In genomic region chr3:130345487-130346079, GRCh38 we compare ENCODE assay signal across 14 cellular contexts. TPM values are rescaled to one million over a fixed set of nuclear protein-coding genes. Genes with fewer than 3 reads are reported as not detected.
A peak's percentile ranks its signal among the peaks of the same experiment; 100 is the strongest.
DNase-seq lines count a peak whose midpoint lies in the region; ATAC-seq lines count a peak whose summit lies in the region.
"Had no signal": no experiment of that assay in that cellular context is flagged by ENCODE, and none has a peak within 500 bp of the region (broad histone marks: within the 10 kb centered on the region; RNA-seq: fewer than 3 reads in every experiment).

A gene with protein sequence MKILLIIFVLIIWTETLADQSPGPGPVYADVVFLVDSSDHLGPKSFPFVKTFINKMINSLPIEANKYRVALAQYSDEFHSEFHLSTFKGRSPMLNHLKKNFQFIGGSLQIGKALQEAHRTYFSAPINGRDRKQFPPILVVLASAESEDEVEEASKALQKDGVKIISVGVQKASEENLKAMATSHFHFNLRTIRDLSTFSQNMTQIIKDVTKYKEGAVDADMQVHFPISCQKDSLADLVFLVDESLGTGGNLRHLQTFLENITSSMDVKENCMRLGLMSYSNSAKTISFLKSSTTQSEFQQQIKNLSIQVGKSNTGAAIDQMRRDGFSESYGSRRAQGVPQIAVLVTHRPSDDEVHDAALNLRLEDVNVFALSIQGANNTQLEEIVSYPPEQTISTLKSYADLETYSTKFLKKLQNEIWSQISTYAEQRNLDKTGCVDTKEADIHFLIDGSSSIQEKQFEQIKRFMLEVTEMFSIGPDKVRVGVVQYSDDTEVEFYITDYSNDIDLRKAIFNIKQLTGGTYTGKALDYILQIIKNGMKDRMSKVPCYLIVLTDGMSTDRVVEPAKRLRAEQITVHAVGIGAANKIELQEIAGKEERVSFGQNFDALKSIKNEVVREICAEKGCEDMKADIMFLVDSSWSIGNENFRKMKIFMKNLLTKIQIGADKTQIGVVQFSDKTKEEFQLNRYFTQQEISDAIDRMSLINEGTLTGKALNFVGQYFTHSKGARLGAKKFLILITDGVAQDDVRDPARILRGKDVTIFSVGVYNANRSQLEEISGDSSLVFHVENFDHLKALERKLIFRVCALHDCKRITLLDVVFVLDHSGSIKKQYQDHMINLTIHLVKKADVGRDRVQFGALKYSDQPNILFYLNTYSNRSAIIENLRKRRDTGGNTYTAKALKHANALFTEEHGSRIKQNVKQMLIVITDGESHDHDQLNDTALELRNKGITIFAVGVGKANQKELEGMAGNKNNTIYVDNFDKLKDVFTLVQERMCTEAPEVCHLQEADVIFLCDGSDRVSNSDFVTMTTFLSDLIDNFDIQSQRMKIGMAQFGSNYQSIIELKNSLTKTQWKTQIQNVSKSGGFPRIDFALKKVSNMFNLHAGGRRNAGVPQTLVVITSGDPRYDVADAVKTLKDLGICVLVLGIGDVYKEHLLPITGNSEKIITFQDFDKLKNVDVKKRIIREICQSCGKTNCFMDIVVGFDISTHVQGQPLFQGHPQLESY (N-terminal part only) (plus strand): TSS chr3:130345672. CDS start chr3:130373639, 27,967 bp downstream.

- CTCF ChIA-PET in activated CD4-positive, alpha-beta T cell treated with anti-CD3 and anti-CD28 coated beads, Interleukin-2, amount 10 ng/mL, durations not matched to agents 7 days and 5 days (lab: Charles Lee) = no interaction called here

- peaks cover 46% of the 10 kb centered on the region for H3K27me3 Mint-ChIP-seq in activated CD4-positive, alpha-beta T cell treated with anti-CD3 and anti-CD28 coated beads, Interleukin-2, amount 10 ng/mL, durations not matched to agents 7 days and 5 days
- peaks cover 26 to 50% of the 10 kb centered on the region in 2 donors for H3K27me3 Mint-ChIP-seq in stimulated activated naive B cell treated with anti-CD40 and anti-IgM and Interleukin-4, amounts not matched to agents 10 μg/mL and 1 μg/mL and 100 μg/mL, for 72 hours

- H3K9me3 ChIP-seq in iPS-18a (ENCODE audit: control insufficient read depth, low read depth, low read length) = no peaks in the 10 kb centered on the region
- H3K9me3 ChIP-seq: ovary had no signal

- H3K4me1 Mint-ChIP-seq in activated CD4-positive, alpha-beta T cell treated with anti-CD3 and anti-CD28 coated beads, Interleukin-2, amount 10 ng/mL, durations not matched to agents 7 days and 5 days = peaks cover 5% of the 10 kb centered on the region
- no peaks in the 10 kb centered on the region for H3K4me1 Mint-ChIP-seq in stimulated activated naive B cell treated with anti-CD40 and anti-IgM and Interleukin-4, amounts not matched to agents 10 μg/mL and 1 μg/mL and 100 μg/mL, for 72 hours
- H3K4me1 Mint-ChIP-seq: activated naive CD8-positive, alpha-beta T cell treated with anti-CD3 and anti-CD28 coated beads, Interleukin-2, amount 10 ng/mL, durations not matched to agents 7 days and 5 days had no signal

- peak within 1 kb of the TSS; percentile 47 for H3K4me3 ChIP-seq in iPS-18a (ENCODE audit: low read length)
- H3K4me3 ChIP-seq: ovary had no signal

- ATAC-seq in stimulated activated naive B cell treated with anti-CD40 and anti-IgM and Interleukin-4, amounts not matched to agents 10 μg/mL and 1 μg/mL and 100 μg/mL, for 72 hours (replicated peaks) = no peak
- ATAC-seq: stimulated activated naive CD8-positive, alpha-beta T cell treated with anti-CD3 and anti-CD28 coated beads, Interleukin-15, Interleukin-2, amounts not matched to agents 100 U/mL and 50 U/mL, for 24 hours had no signal

- DNase-seq in NCI-H748 (lab: John Stamatoyannopoulos, UW; ENCODE audit: unreplicated experiment) (peak; percentile 4), NCI-H748 treated with DMSO at 0.1 percent for 48 hours (lab: John Stamatoyannopoulos, UW) (no peak), astrocyte of the hippocampus (ENCODE audit: low read depth, low spot score) (peak; percentile 8), retina (peak; percentile 52), A172 (ENCODE audit: low spot score) (no peak)
- DNase-seq in activated CD4-positive, alpha-beta T cell treated with anti-CD3 and anti-CD28 coated beads, Interleukin-2, amount 10 ng/mL, durations not matched to agents 7 days and 5 days = no peak
- DNase-seq in stimulated activated naive B cell treated with anti-CD40 and anti-IgM and Interleukin-4, amounts not matched to agents 10 μg/mL and 1 μg/mL and 100 μg/mL, for 72 hours = no peak
- DNase-seq: activated naive CD8-positive, alpha-beta T cell treated with anti-CD3 and anti-CD28 coated beads, Interleukin-2, amount 10 ng/mL, durations not matched to agents 7 days and 5 days; NCI-H146; stimulated activated CD4-positive, alpha-beta T cell treated with anti-CD3 and anti-CD28 coated beads, Interleukin-2, amount 100 ng/mL, for 24 hours; stimulated activated naive CD8-positive, alpha-beta T cell treated with anti-CD3 and anti-CD28 coated beads, Interleukin-15, Interleukin-2, amounts not matched to agents 100 U/mL and 50 U/mL, for 24 hours had no signal

- peaks cover 6% of the 10 kb centered on the region for H3K4me1 ChIP-seq in iPS-18a (ENCODE audit: control insufficient read depth, low read depth, low read length)

- no peak within 1 kb of the TSS for H3K27ac ChIP-seq in iPS-18a (ENCODE audit: low read length)
- H3K27ac ChIP-seq: ovary had no signal

- no peaks in the 10 kb centered on the region for H3K36me3 Mint-ChIP-seq in activated CD4-positive, alpha-beta T cell treated with anti-CD3 and anti-CD28 coated beads, Interleukin-2, amount 10 ng/mL, durations not matched to agents 7 days and 5 days (ENCODE audit: low read depth)
- H3K36me3 Mint-ChIP-seq in stimulated activated naive B cell treated with anti-CD40 and anti-IgM and Interleukin-4, amounts not matched to agents 10 μg/mL and 1 μg/mL and 100 μg/mL, for 72 hours = no peaks in the 10 kb centered on the region
- H3K36me3 Mint-ChIP-seq: activated naive CD8-positive, alpha-beta T cell treated with anti-CD3 and anti-CD28 coated beads, Interleukin-2, amount 10 ng/mL, durations not matched to agents 7 days and 5 days had no signal

- no peak within 1 kb of the TSS for H3K9ac ChIP-seq in iPS-18a (ENCODE audit: low read length)

- H3K9me3 Mint-ChIP-seq in activated CD4-positive, alpha-beta T cell treated with anti-CD3 and anti-CD28 coated beads, Interleukin-2, amount 10 ng/mL, durations not matched to agents 7 days and 5 days = no peaks in the 10 kb centered on the region
- H3K9me3 Mint-ChIP-seq in stimulated activated naive B cell treated with anti-CD40 and anti-IgM and Interleukin-4, amounts not matched to agents 10 μg/mL and 1 μg/mL and 100 μg/mL, for 72 hours = peaks cover 0 to 9% of the 10 kb centered on the region in 2 donors
- H3K9me3 Mint-ChIP-seq: activated naive CD8-positive, alpha-beta T cell treated with anti-CD3 and anti-CD28 coated beads, Interleukin-2, amount 10 ng/mL, durations not matched to agents 7 days and 5 days had no signal

- H3K27me3 ChIP-seq in iPS-18a (ENCODE audit: control insufficient read depth, insufficient read depth, low read length) = peaks cover 37% of the 10 kb centered on the region
- H3K27me3 ChIP-seq: ovary had no signal

- no peak within 1 kb of the TSS for H3K27ac Mint-ChIP-seq in activated CD4-positive, alpha-beta T cell treated with anti-CD3 and anti-CD28 coated beads, Interleukin-2, amount 10 ng/mL, durations not matched to agents 7 days and 5 days
- H3K27ac Mint-ChIP-seq in stimulated activated naive B cell treated with anti-CD40 and anti-IgM and Interleukin-4, amounts not matched to agents 10 μg/mL and 1 μg/mL and 100 μg/mL, for 72 hours = no peak within 1 kb of the TSS
- H3K27ac Mint-ChIP-seq: activated naive CD8-positive, alpha-beta T cell treated with anti-CD3 and anti-CD28 coated beads, Interleukin-2, amount 10 ng/mL, durations not matched to agents 7 days and 5 days had no signal

- POLR2A ChIA-PET in activated CD4-positive, alpha-beta T cell treated with anti-CD3 and anti-CD28 coated beads, Interleukin-2, amount 10 ng/mL, durations not matched to agents 7 days and 5 days (lab: Charles Lee) = no interaction called here

- H3K36me3 ChIP-seq in iPS-18a (ENCODE audit: control insufficient read depth, low read depth, low read length) = no peaks in the 10 kb centered on the region
- H3K36me3 ChIP-seq: ovary had no signal

- H3K4me3 Mint-ChIP-seq in activated CD4-positive, alpha-beta T cell treated with anti-CD3 and anti-CD28 coated beads, Interleukin-2, amount 10 ng/mL, durations not matched to agents 7 days and 5 days = no peak within 1 kb of the TSS
- no peak within 1 kb of the TSS for H3K4me3 Mint-ChIP-seq in stimulated activated naive B cell treated with anti-CD40 and anti-IgM and Interleukin-4, amounts not matched to agents 10 μg/mL and 1 μg/mL and 100 μg/mL, for 72 hours
- H3K4me3 Mint-ChIP-seq: activated naive CD8-positive, alpha-beta T cell treated with anti-CD3 and anti-CD28 coated beads, Interleukin-2, amount 10 ng/mL, durations not matched to agents 7 days and 5 days had no signal

RNA-seq across cellular contexts. Expression of the gene that starts here (rescaled TPM):
- total RNA-seq in activated CD4-positive, alpha-beta T cell treated with anti-CD3 and anti-CD28 coated beads, Interleukin-2, amount 10 ng/mL, durations not matched to agents 7 days and 5 days = not detected
- total RNA-seq in A172 (2014; rRNA removed; shearing (Covaris generic)) = under 0.01 TPM in 2 replicates
- total RNA-seq: activated naive CD8-positive, alpha-beta T cell treated with anti-CD3 and anti-CD28 coated beads, Interleukin-2, amount 10 ng/mL, durations not matched to agents 7 days and 5 days; T-helper 2 cell treated with Interferon-gamma antibody and Interleukin-4, amounts not matched to agents 100 ng/mL and 5 ng/mL, for 36 hours had no signal

Comparison
In these comparisons a context has a peak if more than half of its experiments do, and no peak if none do; other contexts are left out.
1. DNase-seq: peak in NCI-H748 (single experiment), astrocyte of the hippocampus (single experiment) and retina (single experiment); none in NCI-H748 treated with DMSO at 0.1 percent for 48 hours (single experiment), activated CD4-positive, alpha-beta T cell treated with anti-CD3 and anti-CD28 coated beads, Interleukin-2, amount 10 ng/mL, durations not matched to agents 7 days and 5 days (single experiment), A172 (single experiment) and stimulated activated naive B cell treated with anti-CD40 and anti-IgM and Interleukin-4, amounts not matched to agents 10 μg/mL and 1 μg/mL and 100 μg/mL, for 72 hours (single experiment).